In genomic region chr4:1693131-1693896, GRCh38 we compare ENCODE assay signal across 8 cellular contexts. TPM values are rescaled to one million over a fixed set of nuclear protein-coding genes. Genes with fewer than 3 reads are reported as not detected.
DNase-seq lines count a peak whose midpoint lies in the region; ATAC-seq and TF ChIP-seq lines count a peak whose summit lies in the region.

No MANE protein-coding gene starts in this region.

- CTCF ChIA-PET in Caco-2 (lab: Charles Lee), result interaction anchor here (0.8 to 1.9 kb wide), 16 partner anchors 9 to 761 kb away, joined by 3 to 27 read pairs (median 6); partner anchors contain the start of genes GAK, SLBP, TACC3 and TMEM129

- no peak overlapping the region for H3K27ac Mint-ChIP-seq in Caco-2 (ENCODE audit: unreplicated experiment)

- H2AFZ ChIP-seq in GM23248, result no peak overlapping the region

- POLR2A ChIA-PET in Caco-2 (lab: Charles Lee), result interaction anchor here (0.6 to 1.5 kb wide), 8 partner anchors 10 to 347 kb away, joined by 3 to 16 read pairs (median 4); partner anchors contain the start of genes SLBP, TACC3 and TMEM129

- 50 to 52% methylated on average over 7 of the region's 7 CpGs for WGBS in GM23248 (ENCODE audit: low coverage in 1 of 2, low lambda C conversion rate in 2 of 2, missing lambda C conversion rate in 2 of 2), 2 experiments

- in situ Hi-C loops in GM23248 (cut with MboI) (no loop called here), gastrocnemius medialis (cut with MboI; ENCODE audit: low sequenced_read_pairs in 4 of 4) (loop anchor here in 1 of 4 donors (5.0 kb wide), 1 partner anchor 34 kb away; no protein-coding TSS in a partner anchor)

- H3K79me2 ChIP-seq in GM23248 (ENCODE audit: insufficient read depth), result peaks cover 11% of the 10 kb centered on the region

- H3K9me3 ChIP-seq in Caco-2, result no peaks in the 10 kb centered on the region
- no peaks in the 10 kb centered on the region for H3K9me3 ChIP-seq in GM23248 (ENCODE audit: low read depth)
- H3K9me3 ChIP-seq in left ventricle myocardium inferior (replicated peaks), result no peaks in the 10 kb centered on the region
- H3K9me3 ChIP-seq in gastrocnemius medialis, result no peaks in the 10 kb centered on the region

- H3K4me1 Mint-ChIP-seq in Caco-2 (ENCODE audit: low read depth, unreplicated experiment), result no peaks in the 10 kb centered on the region

- H3K27ac ChIP-seq in GM23248 (no peak overlapping the region), left ventricle myocardium inferior (replicated peaks) (no peak overlapping the region), gastrocnemius medialis (peak overlapping the region; percentile 48 to 68 (median 60))

- H3K4me3 ChIP-seq in Caco-2 (ENCODE audit: low read depth, low read length), result no peak overlapping the region
- no peak overlapping the region for H3K4me3 ChIP-seq in GM23248
- no peak overlapping the region for H3K4me3 ChIP-seq in left ventricle myocardium inferior
- peak overlapping the region in 1 of 4 donors; percentile 33 for H3K4me3 ChIP-seq in gastrocnemius medialis

- H3K9me2 ChIP-seq in GM23248 (ENCODE audit: insufficient read depth), result no peaks in the 10 kb centered on the region

- DNase-seq in Caco-2 (peak; percentile 79 to 88), GM23248 (peak; percentile 80), NCI-H1048 (lab: John Stamatoyannopoulos, UW) (peak; percentile 18), SW480 (ENCODE audit: low spot score) (peak; percentile 74), left ventricle myocardium inferior (peak; percentile 58), gastrocnemius medialis (peak; percentile 66 to 80)
- DNase-seq in activated naive CD8-positive, alpha-beta T cell treated with anti-CD3 and anti-CD28 coated beads, Interleukin-2, amount 50 U/mL, for 16 hours (ENCODE audit: low read depth, low spot score), result peak; percentile 45

- no peak overlapping the region for H3K9ac ChIP-seq in GM23248

- peak; percentile 92 to 98 for ATAC-seq in gastrocnemius medialis
- ATAC-seq in HG03045 (IDR thresholded peaks at IDR 0.05; ENCODE audit: unreplicated experiment), result no peak

- BruUV-seq in Caco-2 (replicated peaks; lab: Mats Ljungman, UMichigan), result TSS peak; percentile 60

- H3K27me3 ChIP-seq in Caco-2 (replicated peaks; ENCODE audit: control insufficient read depth, insufficient read depth, low read length) (no peaks in the 10 kb centered on the region), GM23248 (replicated peaks; ENCODE audit: insufficient read depth) (no peaks in the 10 kb centered on the region), left ventricle myocardium inferior (ENCODE audit: low read depth) (no peaks in the 10 kb centered on the region), gastrocnemius medialis (no peaks in the 10 kb centered on the region)

- intact Hi-C loops in Caco-2 (cut with micrococcal nuclease; ENCODE audit: unreplicated experiment) (loop anchor here (1.0 kb wide), 2 partner anchors 16 to 33 kb away; no protein-coding TSS in a partner anchor), left ventricle myocardium inferior (cut with micrococcal nuclease) (loop anchor here (5.0 kb wide), 1 partner anchor 34 kb away; no protein-coding TSS in a partner anchor), gastrocnemius medialis (cut with DNase I; ENCODE audit: low total_unique reads) (loop anchor here (1.0 kb wide), 1 partner anchor 33 kb away; no protein-coding TSS in a partner anchor)

- peaks cover 6% of the 10 kb centered on the region for H3K36me3 ChIP-seq in Caco-2 (ENCODE audit: control insufficient read depth, insufficient read depth, low read length)
- peaks cover 39% of the 10 kb centered on the region for H3K36me3 ChIP-seq in GM23248 (ENCODE audit: low read depth)
- peaks cover 76% of the 10 kb centered on the region for H3K36me3 ChIP-seq in left ventricle myocardium inferior
- peaks cover 0 to 53% of the 10 kb centered on the region in 2 donors for H3K36me3 ChIP-seq in gastrocnemius medialis

- H4K20me1 ChIP-seq in GM23248 (ENCODE audit: insufficient read depth), result no peaks in the 10 kb centered on the region

- no peak overlapping the region for H3K4me2 ChIP-seq in GM23248 (ENCODE audit: unreplicated experiment)

- H3K27me3 Mint-ChIP-seq in Caco-2 (ENCODE audit: insufficient read depth, unreplicated experiment), result no peaks in the 10 kb centered on the region

- H3K4me3 Mint-ChIP-seq in Caco-2 (ENCODE audit: unreplicated experiment), result no peak overlapping the region

- H3K4me1 ChIP-seq in Caco-2 (no peaks in the 10 kb centered on the region), GM23248 (ENCODE audit: insufficient read depth) (no peaks in the 10 kb centered on the region), left ventricle myocardium inferior (no peaks in the 10 kb centered on the region), gastrocnemius medialis (peaks cover 13 to 14% of the 10 kb centered on the region in 2 donors)

- H3K9me3 Mint-ChIP-seq in Caco-2 (ENCODE audit: unreplicated experiment), result no peaks in the 10 kb centered on the region

- H3F3A ChIP-seq in GM23248 (ENCODE audit: insufficient read depth), result peaks cover 15% of the 10 kb centered on the region

- H3K36me3 Mint-ChIP-seq in Caco-2 (ENCODE audit: insufficient read depth, unreplicated experiment), result peaks cover 97% of the 10 kb centered on the region

- no peak for TF ChIP-seq POLR2A in gastrocnemius medialis (IDR thresholded peaks at IDR 0.05)

- TF ChIP-seq CTCF in Caco-2 (IDR thresholded peaks at IDR 0.05; ENCODE audit: insufficient read depth in 1 of 2, low read depth in 1 of 2, low read length in 1 of 2, severe bottlenecking in 1 of 2, unreplicated experiment in 1 of 2) (peak; percentile 82 to 87), left ventricle myocardium inferior (IDR thresholded peaks at IDR 0.05; ENCODE audit: borderline replicate concordance) (peak; percentile 93), gastrocnemius medialis (IDR thresholded peaks at IDR 0.05 in 4 of 5, conservative IDR thresholded peaks at IDR 0.05 in 1 of 5) (peak; percentile 90 to 94 (median 91))

RNA-seq across cellular contexts. Expression of gene FAM53A, which starts 9.2 kb away (rescaled TPM):
- total RNA-seq in Caco-2 (2022), result 4.1 and 5.2 TPM in 2 replicates
- total RNA-seq in GM23248 (2014; rRNA removed; shearing (Covaris generic)), result 3.8 and 15.3 TPM in 2 replicates
- polyA plus RNA-seq in GM23248 (2016; fragmentation: Nextera tagmentation; extraction: Ambion mirVana), result 1.4 and 2.8 TPM in 2 replicates
- total RNA-seq in left ventricle myocardium inferior, result 0.71 TPM
- total RNA-seq in gastrocnemius medialis, result 1 to 10 TPM; 1.8 to 5.2 (median 2.8) TPM

RNA-seq across cellular contexts. Expression of gene SLBP, which starts 18.8 kb away (rescaled TPM):
- total RNA-seq in Caco-2 (2022), result 113 and 116 TPM in 2 replicates
- total RNA-seq in GM23248 (2014; rRNA removed; shearing (Covaris generic)), result 72.7 and 74.4 TPM in 2 replicates
- polyA plus RNA-seq in GM23248 (2016; fragmentation: Nextera tagmentation; extraction: Ambion mirVana), result 85.6 and 85.8 TPM in 2 replicates
- 11.7 TPM for total RNA-seq in left ventricle myocardium inferior
- total RNA-seq in gastrocnemius medialis, result 10 to 100 TPM; 17.0 to 25.6 (median 21.0) TPM

RNA-seq across cellular contexts. Expression of gene TMEM129, which starts 27.8 kb away (rescaled TPM):
- total RNA-seq in Caco-2 (2022) (36.5 and 39.0 TPM in 2 replicates), left ventricle myocardium inferior (29.6 TPM), gastrocnemius medialis (10 to 100 TPM; 30.3 to 78.0 (median 44.2) TPM)
- total RNA-seq in GM23248 (2014; rRNA removed; shearing (Covaris generic)), result 55.4 and 80.2 TPM in 2 replicates
- polyA plus RNA-seq in GM23248 (2016; fragmentation: Nextera tagmentation; extraction: Ambion mirVana), result 32.6 and 35.7 TPM in 2 replicates

RNA-seq across cellular contexts. Expression of gene TACC3, which starts 28.0 kb away (rescaled TPM):
- total RNA-seq in Caco-2 (2022) (104 and 106 TPM in 2 replicates), left ventricle myocardium inferior (5.8 TPM), gastrocnemius medialis (1 to 10 TPM; 1.5 to 3.2 (median 1.9) TPM)
- total RNA-seq in GM23248 (2014; rRNA removed; shearing (Covaris generic)), result 3.8 and 9.7 TPM in 2 replicates
- 18.2 and 21.1 TPM in 2 replicates for polyA plus RNA-seq in GM23248 (2016; fragmentation: Nextera tagmentation; extraction: Ambion mirVana)

Comparison
In these comparisons a context has a peak if more than half of its experiments do, and no peak if none do; other contexts are left out.
1. DNase-seq: peak in every context shown above with its lines; median percentile 84 in Caco-2; 80 in GM23248; 74 in SW480; 73 in gastrocnemius medialis; 58 in left ventricle myocardium inferior; 45 in activated naive CD8-positive, alpha-beta T cell treated with anti-CD3 and anti-CD28 coated beads, Interleukin-2, amount 50 U/mL, for 16 hours; 18 in NCI-H1048.
2. H3K27ac ChIP-seq: peak in gastrocnemius medialis (4 of 4); none in GM23248 (single experiment) and left ventricle myocardium inferior (single experiment).
3. Peak in every context shown above with its lines, with median percentiles within 50 percentile points of each other: CTCF ChIP-seq.